Comparison of ENCODE assay signal across 8 cellular contexts in genomic region chr6:135880066-135880972, GRCh38. TPM values are rescaled to one million over a fixed set of nuclear protein-coding genes. Genes with fewer than 3 reads are reported as not detected.
A peak's percentile ranks its signal among the peaks of the same experiment; 100 is the strongest.
DNase-seq lines count a peak whose midpoint lies in the region; ATAC-seq, FAIRE-seq and TF ChIP-seq lines count a peak whose summit lies in the region.

No MANE protein-coding gene starts in this region.

- TF ChIP-seq CTCF in astrocyte (IDR thresholded peaks at IDR 0.05; ENCODE audit: insufficient read depth, low read depth, low read length) = no peak
- TF ChIP-seq CTCF in thyroid gland (IDR thresholded peaks at IDR 0.05) = no peak

- H3K27me3 Mint-ChIP-seq in astrocyte (ENCODE audit: low read depth, unreplicated experiment) = no peaks in the 10 kb centered on the region

- no peaks in the 10 kb centered on the region for H4K20me1 ChIP-seq in astrocyte (ENCODE audit: insufficient read depth, low read length)

- H3K4me1 ChIP-seq in SJSA1 (replicated peaks) (peaks cover 12% of the 10 kb centered on the region; the same call in 1 of the 2 replicates), astrocyte (ENCODE audit: insufficient read depth, low read length) (peaks cover 14% of the 10 kb centered on the region), thyroid gland (peaks cover 0 to 18% of the 10 kb centered on the region in 2 donors)

- H3K36me3 ChIP-seq in SJSA1 = no peaks in the 10 kb centered on the region
- H3K36me3 ChIP-seq in astrocyte (ENCODE audit: insufficient read depth, low read length) = no peaks in the 10 kb centered on the region
- no peaks in the 10 kb centered on the region for H3K36me3 ChIP-seq in thyroid gland

- H3K9ac ChIP-seq in astrocyte (ENCODE audit: low read length) = peak overlapping the region; percentile 48

- H3K4me3 ChIP-seq in SJSA1 (peak overlapping the region; percentile 22), astrocyte (ENCODE audit: insufficient read depth, low read depth, low read length) (peak overlapping the region; percentile 40), thyroid gland (replicated peaks in 1 of 3) (no peak overlapping the region)

- H3K79me2 ChIP-seq in astrocyte (ENCODE audit: insufficient read depth, low read length) = no peaks in the 10 kb centered on the region

- DNase-seq in SJSA1 (ENCODE audit: low read depth in 1 of 2, low spot score in 2 of 2) (peak in 1 of 2 experiments; percentile 50), astrocyte (ENCODE audit: low read depth) (peak; percentile 74), medulla oblongata (ENCODE audit: extremely low spot score) (peak; percentile 28), thyroid gland (no peak), superior temporal gyrus (ENCODE audit: extremely low spot score) (no peak), NCI-H1694 (lab: John Stamatoyannopoulos, UW) (no peak)

- no peaks in the 10 kb centered on the region for H3K9me3 Mint-ChIP-seq in astrocyte (ENCODE audit: unreplicated experiment)

- FAIRE-seq in astrocyte (lab: Jason Lieb, UNC) = peak; percentile 88

- H3K36me3 Mint-ChIP-seq in astrocyte (ENCODE audit: low read depth, unreplicated experiment) = no peaks in the 10 kb centered on the region

- H2AFZ ChIP-seq in astrocyte (ENCODE audit: low read depth, low read length) = peak overlapping the region; percentile 56

- peak; percentile 97 for ATAC-seq in GM18867 (IDR thresholded peaks at IDR 0.05; ENCODE audit: unreplicated experiment)
- ATAC-seq in HG02970 (IDR thresholded peaks at IDR 0.05; ENCODE audit: low FRiP score, unreplicated experiment) = peak; percentile 88

- peak overlapping the region; percentile 82 for H3K27ac Mint-ChIP-seq in astrocyte (ENCODE audit: unreplicated experiment)

- H3K27me3 ChIP-seq in SJSA1 (replicated peaks) = no peaks in the 10 kb centered on the region
- no peaks in the 10 kb centered on the region for H3K27me3 ChIP-seq in astrocyte (ENCODE audit: insufficient read depth, low read length)
- H3K27me3 ChIP-seq in thyroid gland = no peaks in the 10 kb centered on the region

- intact Hi-C loops in thyroid gland (cut with DNase I) = no loop called here

- TF ChIP-seq POLR2A in thyroid gland (IDR thresholded peaks at IDR 0.05) = no peak

- H3K9me3 ChIP-seq in SJSA1 (replicated peaks) (no peaks in the 10 kb centered on the region), astrocyte (ENCODE audit: insufficient read depth, low read depth, low read length) (no peaks in the 10 kb centered on the region), thyroid gland (no peaks in the 10 kb centered on the region)

- H3K4me3 Mint-ChIP-seq in astrocyte (ENCODE audit: unreplicated experiment) = peak overlapping the region; percentile 7

- H3K4me1 Mint-ChIP-seq in astrocyte (ENCODE audit: low read depth, unreplicated experiment) = peaks cover 20% of the 10 kb centered on the region

- peak overlapping the region; percentile 68 for H3K27ac ChIP-seq in SJSA1
- peak overlapping the region; percentile 41 for H3K27ac ChIP-seq in astrocyte (ENCODE audit: low read depth, low read length)
- H3K27ac ChIP-seq in thyroid gland = peak overlapping the region in 2 of 3 donors; percentile 13 to 65

- peak overlapping the region; percentile 80 for H3K4me2 ChIP-seq in astrocyte (ENCODE audit: low read length)

- 61 to 62% methylated on average over 7 of the region's 7 CpGs for WGBS in thyroid gland, 2 donors

RNA-seq across cellular contexts. Expression of gene PDE7B, which starts 28.8 kb away (rescaled TPM):
- total RNA-seq in SJSA1 (2014; rRNA removed; shearing (Covaris generic)) = not detected in 2 replicates
- total RNA-seq in astrocyte = 0.19 and 0.27 TPM in 2 replicates
- 10 to 100 TPM in 1 of 4 donors, 1 to 10 TPM in 3; 7.8 to 13.7 (median 8.6) TPM for total RNA-seq in thyroid gland

Comparison
In these comparisons a context has a peak if more than half of its experiments do, and no peak if none do; other contexts are left out.
1. DNase-seq: peak in astrocyte (single experiment) and medulla oblongata (single experiment); none in thyroid gland (0 of 2), superior temporal gyrus (single experiment) and NCI-H1694 (single experiment).
2. H3K4me3 ChIP-seq: peak in SJSA1 (single experiment) and astrocyte (single experiment); none in thyroid gland (0 of 3).
3. Peak in every context shown above with its lines, with median percentiles within 50 percentile points of each other: H3K27ac ChIP-seq.